Comparison of ENCODE assay signal across 8 cellular contexts in the genomic region with DNA sequence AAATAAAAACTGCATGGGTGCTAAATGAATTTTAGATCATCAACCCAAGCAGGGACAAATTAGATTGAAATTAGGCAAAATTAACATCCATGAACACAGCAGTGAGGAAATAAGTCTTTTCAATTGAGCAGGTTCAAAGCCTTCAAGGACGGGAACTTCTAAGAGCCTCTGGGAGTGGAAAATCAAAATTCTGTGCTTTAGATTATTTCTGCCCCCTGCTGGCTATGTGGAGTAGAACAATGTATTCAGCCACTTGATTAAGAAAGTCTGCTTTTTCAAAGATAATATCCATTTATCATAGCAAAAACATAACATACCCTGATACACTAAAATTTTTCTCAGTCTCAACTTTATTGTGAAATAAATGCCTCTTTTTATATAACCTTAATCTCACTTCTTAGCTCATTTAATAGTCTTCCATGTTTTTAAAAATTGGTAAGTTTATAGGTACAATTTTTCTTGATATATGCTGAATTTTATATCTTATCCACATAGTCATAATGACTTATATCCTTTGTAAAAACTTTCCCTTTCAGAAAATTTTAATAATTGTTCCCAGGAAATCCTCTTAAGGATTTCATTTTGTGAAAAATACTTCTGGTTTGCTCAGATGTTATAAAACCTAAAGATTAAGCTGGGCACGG. TPM values are rescaled to one million over a fixed set of nuclear protein-coding genes. Genes with fewer than 3 reads are reported as not detected.
DNase-seq lines count a peak whose midpoint lies in the region; ATAC-seq, FAIRE-seq and TF ChIP-seq lines count a peak whose summit lies in the region.

No MANE protein-coding gene starts in this region.

- no peak overlapping the region for H3K4me2 ChIP-seq in GM23248 (ENCODE audit: unreplicated experiment)

- peak; percentile 82 for TF ChIP-seq CTCF in VCaP (conservative IDR thresholded peaks at IDR 0.05)
- TF ChIP-seq CTCF in mucosa of descending colon (IDR thresholded peaks at IDR 0.05): peak; percentile 46
- peak; percentile 75 to 87 for TF ChIP-seq CTCF in tibial artery (IDR thresholded peaks at IDR 0.05)

- no peaks in the 10 kb centered on the region for H4K20me1 ChIP-seq in GM23248 (ENCODE audit: insufficient read depth)

- 34 to 35% methylated on average over 2 of the region's 2 CpGs for WGBS in GM23248 (ENCODE audit: low coverage in 1 of 2, low lambda C conversion rate in 2 of 2, missing lambda C conversion rate in 2 of 2), 2 experiments

- H3K4me3 ChIP-seq in GM23248 (no peak overlapping the region), mucosa of descending colon (no peak overlapping the region), tibial artery (no peak overlapping the region)

- in situ Hi-C loops in GM23248 (cut with MboI): loop anchor here (10.0 kb wide), 1 partner anchor 315 kb away; the partner anchor contains the start of gene PITPNC1

- no peaks in the 10 kb centered on the region for H3K9me3 ChIP-seq in GM23248 (ENCODE audit: low read depth)
- no peaks in the 10 kb centered on the region for H3K9me3 ChIP-seq in mucosa of descending colon
- no peaks in the 10 kb centered on the region for H3K9me3 ChIP-seq in tibial artery

- intact Hi-C loops in mucosa of descending colon (cut with DNase I, micrococcal nuclease) (loop anchor here in 1 of 2 donors (10.0 kb wide), 1 partner anchor 315 kb away; the partner anchor contains the start of gene PITPNC1), tibial artery (cut with DNase I; ENCODE audit: low total_unique reads) (loop anchor here (5.0 kb wide), 1 partner anchor 312 kb away; the partner anchor contains the start of gene PITPNC1)

- H3K4me1 ChIP-seq in GM23248 (ENCODE audit: insufficient read depth) (no peaks in the 10 kb centered on the region), mucosa of descending colon (ENCODE audit: low read depth) (no peaks in the 10 kb centered on the region), tibial artery (peaks cover 0 to 5% (median 0%) of the 10 kb centered on the region in 4 donors)

- no peaks in the 10 kb centered on the region for H3K79me2 ChIP-seq in GM23248 (ENCODE audit: insufficient read depth)

- H3K9ac ChIP-seq in GM23248: no peak overlapping the region

- H3K36me3 ChIP-seq in GM23248 (ENCODE audit: low read depth) (no peaks in the 10 kb centered on the region), mucosa of descending colon (ENCODE audit: low read depth) (no peaks in the 10 kb centered on the region), tibial artery (no peaks in the 10 kb centered on the region)

- H3K27ac ChIP-seq in GM23248: no peak overlapping the region
- no peak overlapping the region for H3K27ac ChIP-seq in VCaP
- H3K27ac ChIP-seq in tibial artery: no peak overlapping the region

- no peak overlapping the region for H2AFZ ChIP-seq in GM23248

- DNase-seq in Ammon's horn (ENCODE audit: low spot score): peak; percentile 62
- DNase-seq in GM23248: peak; percentile 79
- DNase-seq in NCI-H2227 treated with DMSO at 0.1 percent for 48 hours (lab: John Stamatoyannopoulos, UW): peak; percentile 65
- DNase-seq in mucosa of descending colon: peak in 1 of 3 donors; percentile 82
- DNase-seq in tibial artery: peak in 1 of 2 donors; percentile 51

- FAIRE-seq in endometrium (lab: Jason Lieb, UNC): peak; percentile 91

- no peaks in the 10 kb centered on the region for H3K9me2 ChIP-seq in GM23248 (ENCODE audit: insufficient read depth)

- no peaks in the 10 kb centered on the region; the same call in 1 of the 2 replicates for H3F3A ChIP-seq in GM23248 (ENCODE audit: insufficient read depth)

- peak; percentile 67 for ATAC-seq in mucosa of descending colon
- ATAC-seq in HG03469 (IDR thresholded peaks at IDR 0.05; ENCODE audit: unreplicated experiment): no peak

- no peaks in the 10 kb centered on the region for H3K27me3 ChIP-seq in GM23248 (replicated peaks; ENCODE audit: insufficient read depth)
- H3K27me3 ChIP-seq in tibial artery: no peaks in the 10 kb centered on the region

RNA-seq across cellular contexts. Expression of gene NOL11, which starts 28.1 kb away (rescaled TPM):
- total RNA-seq in GM23248 (2014; rRNA removed; shearing (Covaris generic)): 37.2 and 41.6 TPM in 2 replicates
- polyA plus RNA-seq in GM23248 (2016; fragmentation: Nextera tagmentation; extraction: Ambion mirVana): 30.3 and 32.3 TPM in 2 replicates
- total RNA-seq in mucosa of descending colon: 10 to 100 TPM; 34.9 to 37.1 (median 35.1) TPM
